17 cellular contexts compared by ENCODE assay signal in genomic region chr11:125303186-125303585, GRCh38.
DNase-seq lines count a peak whose midpoint lies in the region; ATAC-seq and TF ChIP-seq lines count a peak whose summit lies in the region.
"Had no signal": no experiment of that assay in that cellular context is flagged by ENCODE, and none has a peak within 500 bp of the region (broad histone marks: within the 10 kb centered on the region; RNA-seq: fewer than 3 reads in every experiment).

No MANE protein-coding gene starts in this region.

- H3K4me1 Mint-ChIP-seq in chondrocyte (ENCODE audit: low read depth) (peaks cover 54% of the 10 kb centered on the region), osteocyte (ENCODE audit: unreplicated experiment) (peaks cover 65% of the 10 kb centered on the region)
- no peaks in the 10 kb centered on the region for H3K4me1 Mint-ChIP-seq in CD8-positive, alpha-beta T cell (ENCODE audit: low read depth)
- H3K4me1 Mint-ChIP-seq: CD4-positive, CD25-positive, alpha-beta regulatory T cell had no signal

- no peaks in the 10 kb centered on the region for H3K4me1 ChIP-seq in CD8-positive, alpha-beta T cell (ENCODE audit: insufficient read depth, low read length)
- H3K4me1 ChIP-seq: BE2C, Caco-2, HAP-1 had no signal

- no peak for ATAC-seq in activated CD4-positive, CD25-positive, alpha-beta regulatory T cell treated with anti-CD3 and anti-CD28 coated beads, Interleukin-2, amount 50 U/mL, for 24 hours
- ATAC-seq in CD8-positive, alpha-beta T cell: no peak
- no peak for ATAC-seq in GM21723 (IDR thresholded peaks at IDR 0.05; ENCODE audit: unreplicated experiment)

- TF ChIP-seq CTCF in chondrocyte (IDR thresholded peaks at IDR 0.05): no peak
- no peak for TF ChIP-seq CTCF in osteocyte (IDR thresholded peaks at IDR 0.05)
- TF ChIP-seq CTCF in CD8-positive, alpha-beta T cell (IDR thresholded peaks at IDR 0.05): no peak

- H3K36me3 ChIP-seq in CD8-positive, alpha-beta T cell (ENCODE audit: insufficient read depth, low read length): no peaks in the 10 kb centered on the region
- H3K36me3 ChIP-seq: BE2C, HAP-1 had no signal

- no peaks in the 10 kb centered on the region for H3K9me3 Mint-ChIP-seq in chondrocyte (ENCODE audit: low read depth)
- H3K9me3 Mint-ChIP-seq in osteocyte (ENCODE audit: unreplicated experiment): no peaks in the 10 kb centered on the region
- no peaks in the 10 kb centered on the region for H3K9me3 Mint-ChIP-seq in CD8-positive, alpha-beta T cell

- POLR2A ChIA-PET in CD8-positive, alpha-beta T cell (lab: Charles Lee): no interaction called here

- H3K27ac ChIP-seq in CD8-positive, alpha-beta T cell (ENCODE audit: low read depth, low read length): no peak overlapping the region
- H3K27ac ChIP-seq: KMS-11 had no signal

- peak; percentile 29 for DNase-seq in ELR (ENCODE audit: low read depth)
- no peak for DNase-seq in chondrocyte (ENCODE audit: low spot score)
- DNase-seq in osteocyte (ENCODE audit: extremely low spot score, unreplicated experiment): no peak
- no peak for DNase-seq in CD8-positive, alpha-beta T cell
- DNase-seq in cerebellum (ENCODE audit: low spot score): no peak
- DNase-seq: ACHN; BE2C; C1 segment of cervical spinal cord; Caco-2; CD4-positive, CD25-positive, alpha-beta regulatory T cell; DMS153; DMS79 treated with DMSO at 0.1 percent for 48 hours; GDM1 had no signal

- CTCF ChIA-PET in CD8-positive, alpha-beta T cell (lab: Charles Lee): no interaction called here

- H3K4me3 ChIP-seq in CD8-positive, alpha-beta T cell (ENCODE audit: low read depth, low read length): no peak overlapping the region
- H3K4me3 ChIP-seq: HAP-1 had no signal

- peaks cover 7% of the 10 kb centered on the region for H3K36me3 Mint-ChIP-seq in chondrocyte (ENCODE audit: low read depth)
- H3K36me3 Mint-ChIP-seq in osteocyte (ENCODE audit: unreplicated experiment): peaks cover 25% of the 10 kb centered on the region
- H3K36me3 Mint-ChIP-seq in CD8-positive, alpha-beta T cell: no peaks in the 10 kb centered on the region
- H3K36me3 Mint-ChIP-seq: CD4-positive, CD25-positive, alpha-beta regulatory T cell had no signal

- intact Hi-C loops in CD8-positive, alpha-beta T cell (cut with DNase I, micrococcal nuclease): no loop called here

- no peaks in the 10 kb centered on the region for H3K27me3 ChIP-seq in CD8-positive, alpha-beta T cell (ENCODE audit: insufficient read depth, low read length)
- H3K27me3 ChIP-seq: BE2C had no signal

- H3K27me3 Mint-ChIP-seq in chondrocyte (ENCODE audit: low read depth) (no peaks in the 10 kb centered on the region), osteocyte (ENCODE audit: unreplicated experiment) (no peaks in the 10 kb centered on the region)
- peaks cover 8% of the 10 kb centered on the region for H3K27me3 Mint-ChIP-seq in CD8-positive, alpha-beta T cell (ENCODE audit: low read depth)
- H3K27me3 Mint-ChIP-seq: CD4-positive, CD25-positive, alpha-beta regulatory T cell had no signal

- H3K4me3 Mint-ChIP-seq in chondrocyte (ENCODE audit: unreplicated experiment) (no peak overlapping the region), osteocyte (ENCODE audit: unreplicated experiment) (no peak overlapping the region)
- no peak overlapping the region for H3K4me3 Mint-ChIP-seq in CD8-positive, alpha-beta T cell
- H3K4me3 Mint-ChIP-seq: CD4-positive, CD25-positive, alpha-beta regulatory T cell had no signal

- H3K9me3 ChIP-seq in CD8-positive, alpha-beta T cell (ENCODE audit: low read length): no peaks in the 10 kb centered on the region
- H3K9me3 ChIP-seq: BE2C, Caco-2, HAP-1 had no signal

- H3K27ac Mint-ChIP-seq in chondrocyte (ENCODE audit: unreplicated experiment) (peak overlapping the region; percentile 17), osteocyte (ENCODE audit: unreplicated experiment) (peak overlapping the region; percentile 67)
- H3K27ac Mint-ChIP-seq in CD8-positive, alpha-beta T cell: no peak overlapping the region
- H3K27ac Mint-ChIP-seq: CD4-positive, CD25-positive, alpha-beta regulatory T cell had no signal
